26 cellular contexts compared by ENCODE assay signal in the genomic region with DNA sequence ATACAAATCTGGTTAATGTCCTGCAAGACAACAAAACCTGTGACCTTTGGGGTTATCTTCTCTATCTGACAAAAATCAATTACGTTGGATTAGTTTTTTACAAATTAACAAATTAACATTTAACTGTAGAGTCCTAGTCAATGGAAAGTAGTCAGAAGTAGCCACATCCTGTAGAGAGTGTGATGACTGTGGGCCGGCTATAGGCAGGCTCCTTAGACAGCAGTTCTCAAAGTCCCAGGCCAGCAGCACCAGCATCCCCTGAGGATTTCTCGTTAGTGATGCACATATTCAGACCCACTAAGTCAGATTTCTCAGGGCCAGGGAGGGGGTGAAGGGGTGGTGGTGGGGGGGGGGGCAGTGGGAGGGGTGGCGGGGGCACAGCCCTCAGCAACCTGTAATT.
"Had no signal": no experiment of that assay in that cellular context is flagged by ENCODE, and none has a peak within 500 bp of the region (broad histone marks: within the 10 kb centered on the region; RNA-seq: fewer than 3 reads in every experiment).

No MANE protein-coding gene starts in this region.

- H3K9me3 Mint-ChIP-seq: activated naive CD4-positive, alpha-beta T cell treated with anti-CD3 and anti-CD28 coated beads, Interleukin-2, amount 50 U/mL, for 24 hours; activated T-cell treated with anti-CD3 and anti-CD28 coated beads, Interleukin-2, amount 50 U/mL, for 24 hours; activated T-helper 1 cell treated with anti-CD3 and anti-CD28 coated beads, Interleukin-12 subunit alpha, Interleukin-12 subunit beta, Interleukin-2, Interleukin-4 antibody, amounts not matched to agents 30 ng/mL and 10 ng/mL and 1 ng/mL, durations not matched to agents 14 hours and 24 hours and 36 hours; brain; central memory CD8-positive, alpha-beta T cell had no signal

- H3K27me3 Mint-ChIP-seq: activated naive CD4-positive, alpha-beta T cell treated with anti-CD3 and anti-CD28 coated beads, Interleukin-2, amount 50 U/mL, for 24 hours; activated T-cell treated with anti-CD3 and anti-CD28 coated beads, Interleukin-2, amount 50 U/mL, for 24 hours; brain; central memory CD8-positive, alpha-beta T cell had no signal

- H3K4me3 Mint-ChIP-seq: activated naive CD4-positive, alpha-beta T cell treated with anti-CD3 and anti-CD28 coated beads, Interleukin-2, amount 50 U/mL, for 24 hours; activated T-cell treated with anti-CD3 and anti-CD28 coated beads, Interleukin-2, amount 50 U/mL, for 24 hours; activated T-helper 1 cell treated with anti-CD3 and anti-CD28 coated beads, Interleukin-12 subunit alpha, Interleukin-12 subunit beta, Interleukin-2, Interleukin-4 antibody, amounts not matched to agents 30 ng/mL and 10 ng/mL and 1 ng/mL, durations not matched to agents 14 hours and 24 hours and 36 hours; brain; central memory CD8-positive, alpha-beta T cell had no signal

- H3K27ac Mint-ChIP-seq: activated naive CD4-positive, alpha-beta T cell treated with anti-CD3 and anti-CD28 coated beads, Interleukin-2, amount 50 U/mL, for 24 hours; activated T-cell treated with anti-CD3 and anti-CD28 coated beads, Interleukin-2, amount 50 U/mL, for 24 hours; activated T-helper 1 cell treated with anti-CD3 and anti-CD28 coated beads, Interleukin-12 subunit alpha, Interleukin-12 subunit beta, Interleukin-2, Interleukin-4 antibody, amounts not matched to agents 30 ng/mL and 10 ng/mL and 1 ng/mL, durations not matched to agents 14 hours and 24 hours and 36 hours; brain had no signal

- H3K4me1 Mint-ChIP-seq: activated naive CD4-positive, alpha-beta T cell treated with anti-CD3 and anti-CD28 coated beads, Interleukin-2, amount 50 U/mL, for 24 hours; brain; central memory CD8-positive, alpha-beta T cell had no signal

- DNase-seq: activated CD4-positive, alpha-beta T cell treated with anti-CD3 and anti-CD28 coated beads for 48 hours; activated CD4-positive, alpha-beta T cell treated with anti-CD3 and anti-CD28 coated beads, Interleukin-2, amount 50 U/mL, for 4 hours; activated CD4-positive, CD25-positive, alpha-beta regulatory T cell treated with anti-CD3 and anti-CD28 coated beads, Interleukin-2, amount 50 U/mL, for 72 hours; activated effector memory CD4-positive, alpha-beta T cell treated with Interleukin-2 at 50 U/mL for 16 hours; activated naive CD4-positive, alpha-beta T cell; activated T-cell treated with anti-CD3 and anti-CD28 coated beads, Interleukin-2, amount 50 U/mL, for 24 hours; amygdala; KG1; NCI-H1092; NCI-H1417; NCI-H1930; NCI-H2171 treated with DMSO at 0.1 percent for 48 hours; NCI-H345; NCI-H510A; NCI-H526 treated with DMSO at 0.1 percent for 48 hours; NCI-H82; NK-92 treated with Interleukin-12 subunit alpha and Interleukin-12 subunit beta, amount 100 ng/mL, for 24 hours; Peyer's patch; Right ventricle myocardium superior; SJCRH30; SK-N-SH; SW 1271 had no signal
